In the genomic region with DNA sequence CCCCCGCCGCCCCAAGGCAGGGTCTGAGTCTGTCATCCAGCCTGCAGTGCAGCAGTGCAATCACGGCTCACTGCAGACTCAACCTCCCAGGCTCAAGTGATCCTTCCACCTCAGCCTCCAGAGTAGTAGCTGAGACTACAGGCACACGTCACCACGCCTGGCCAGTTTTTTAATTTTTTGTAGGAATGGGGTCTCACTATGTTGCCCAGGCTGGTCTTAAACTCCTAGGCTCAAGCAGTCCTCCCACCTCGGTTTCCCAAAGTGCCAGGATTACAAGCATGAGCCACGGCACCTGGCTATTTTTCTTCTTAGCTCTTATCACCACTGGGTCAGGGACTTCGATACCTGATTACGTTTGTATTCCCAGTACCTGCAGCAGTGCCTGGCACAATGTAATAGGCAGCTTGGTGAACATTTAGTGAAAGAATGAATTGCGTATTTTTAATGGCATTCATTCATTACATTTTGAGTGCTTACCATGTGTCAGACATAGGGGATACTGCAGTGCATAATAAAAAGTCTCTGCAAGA, we compare ENCODE assay signal across 18 cellular contexts. TPM values are rescaled to one million over a fixed set of nuclear protein-coding genes. Genes with fewer than 3 reads are reported as not detected.
DNase-seq lines count a peak whose midpoint lies in the region; ATAC-seq and TF ChIP-seq lines count a peak whose summit lies in the region.
"Had no signal": no experiment of that assay in that cellular context is flagged by ENCODE, and none has a peak within 500 bp of the region (broad histone marks: within the 10 kb centered on the region; RNA-seq: fewer than 3 reads in every experiment).

No MANE protein-coding gene starts in this region.

- no peak for ATAC-seq in CD8-positive, alpha-beta T cell
- no peak for ATAC-seq in activated CD8-positive, alpha-beta T cell treated with anti-CD3 and anti-CD28 coated beads, Interleukin-2, amount 10 ng/mL, durations not matched to agents 7 days and 5 days
- ATAC-seq in naive B cell (ENCODE audit: low read depth in 2 of 2), result no peak
- ATAC-seq in GM21390 (IDR thresholded peaks at IDR 0.05; ENCODE audit: unreplicated experiment), result no peak
- ATAC-seq: activated CD4-positive, CD25-positive, alpha-beta regulatory T cell treated with anti-CD3 and anti-CD28 coated beads, Interleukin-2, amount 50 U/mL, for 24 hours; PC-3 had no signal

- in situ Hi-C loops in HAP-1 (cut with MboI; ENCODE audit: low sequenced_read_pairs), result no loop called here

- CTCF ChIA-PET in CD8-positive, alpha-beta T cell (lab: Charles Lee), result no interaction called here
- CTCF ChIA-PET in activated CD8-positive, alpha-beta T cell treated with anti-CD3 and anti-CD28 coated beads, Interleukin-2, amount 10 ng/mL, durations not matched to agents 7 days and 5 days (lab: Charles Lee), result interaction anchor here (1.0 kb wide), 1 partner anchor 11 kb away, joined by 3 read pairs; no protein-coding TSS in a partner anchor

- H3K36me3 Mint-ChIP-seq in CD8-positive, alpha-beta T cell, result peaks cover 8% of the 10 kb centered on the region
- peaks cover 13% of the 10 kb centered on the region for H3K36me3 Mint-ChIP-seq in activated CD8-positive, alpha-beta T cell treated with anti-CD3 and anti-CD28 coated beads, Interleukin-2, amount 10 ng/mL, durations not matched to agents 7 days and 5 days (ENCODE audit: low read depth)
- H3K36me3 Mint-ChIP-seq in naive B cell, result no peaks in the 10 kb centered on the region

- H3K4me1 Mint-ChIP-seq in CD8-positive, alpha-beta T cell (ENCODE audit: low read depth), result peaks cover 80% of the 10 kb centered on the region
- peaks cover 76% of the 10 kb centered on the region for H3K4me1 Mint-ChIP-seq in activated CD8-positive, alpha-beta T cell treated with anti-CD3 and anti-CD28 coated beads, Interleukin-2, amount 10 ng/mL, durations not matched to agents 7 days and 5 days (ENCODE audit: low read depth)
- H3K4me1 Mint-ChIP-seq in naive B cell, result peaks cover 58 to 87% (median 74%) of the 10 kb centered on the region in 3 donors

- peaks cover 0 to 37% (median 17%) of the 10 kb centered on the region in 11 experiments; a peak in 12 of 22 replicates for H3K36me3 ChIP-seq in BLaER1 treated with 17β-estradiol and CSF1 and Interleukin-3, amounts not matched to agents 10 nM and 100 nM
- no peaks in the 10 kb centered on the region for H3K36me3 ChIP-seq in CD8-positive, alpha-beta T cell (ENCODE audit: insufficient read depth, low read length)
- peaks cover 19% of the 10 kb centered on the region for H3K36me3 ChIP-seq in HAP-1 (replicated peaks)
- H3K36me3 ChIP-seq: SJCRH30, tibial nerve had no signal

- H4K20me1 ChIP-seq in BLaER1 treated with 17β-estradiol and CSF1 and Interleukin-3, amounts not matched to agents 10 nM and 100 nM, result peaks cover 100% of the 10 kb centered on the region in 11 experiments

- H3K27ac ChIP-seq in BLaER1 treated with 17β-estradiol and CSF1 and Interleukin-3, amounts not matched to agents 10 nM and 100 nM, result no peak overlapping the region
- no peak overlapping the region for H3K27ac ChIP-seq in CD8-positive, alpha-beta T cell (ENCODE audit: low read depth, low read length)
- H3K27ac ChIP-seq: SJCRH30, tibial nerve had no signal

- no peaks in the 10 kb centered on the region for H3K27me3 Mint-ChIP-seq in CD8-positive, alpha-beta T cell (ENCODE audit: low read depth)
- H3K27me3 Mint-ChIP-seq in activated CD8-positive, alpha-beta T cell treated with anti-CD3 and anti-CD28 coated beads, Interleukin-2, amount 10 ng/mL, durations not matched to agents 7 days and 5 days (ENCODE audit: low read depth), result no peaks in the 10 kb centered on the region
- no peaks in the 10 kb centered on the region for H3K27me3 Mint-ChIP-seq in naive B cell
- H3K27me3 Mint-ChIP-seq: progenitor cell of endocrine pancreas had no signal

- no peak overlapping the region for H3K4me3 Mint-ChIP-seq in CD8-positive, alpha-beta T cell
- H3K4me3 Mint-ChIP-seq in activated CD8-positive, alpha-beta T cell treated with anti-CD3 and anti-CD28 coated beads, Interleukin-2, amount 10 ng/mL, durations not matched to agents 7 days and 5 days, result no peak overlapping the region
- peak overlapping the region in 3 of 8 donors; percentile 0 to 23 (median 18) for H3K4me3 Mint-ChIP-seq in naive B cell

- peak overlapping the region; percentile 25 for H3K27ac Mint-ChIP-seq in CD8-positive, alpha-beta T cell
- peak overlapping the region; percentile 1 for H3K27ac Mint-ChIP-seq in activated CD8-positive, alpha-beta T cell treated with anti-CD3 and anti-CD28 coated beads, Interleukin-2, amount 10 ng/mL, durations not matched to agents 7 days and 5 days
- peak overlapping the region in 5 of 6 donors; percentile 17 to 81 (median 31) for H3K27ac Mint-ChIP-seq in naive B cell

- no peak overlapping the region for H3K4me3 ChIP-seq in BLaER1 treated with 17β-estradiol and CSF1 and Interleukin-3, amounts not matched to agents 10 nM and 100 nM
- H3K4me3 ChIP-seq in CD8-positive, alpha-beta T cell (ENCODE audit: low read depth, low read length), result no peak overlapping the region
- H3K4me3 ChIP-seq in HAP-1, result no peak overlapping the region
- H3K4me3 ChIP-seq: SJCRH30, tibial nerve had no signal

- POLR2A ChIA-PET in CD8-positive, alpha-beta T cell (lab: Charles Lee), result no interaction called here
- POLR2A ChIA-PET in activated CD8-positive, alpha-beta T cell treated with anti-CD3 and anti-CD28 coated beads, Interleukin-2, amount 10 ng/mL, durations not matched to agents 7 days and 5 days (lab: Charles Lee), result no interaction called here

- TF ChIP-seq CTCF in CD8-positive, alpha-beta T cell (IDR thresholded peaks at IDR 0.05), result no peak

- intact Hi-C loops in CD8-positive, alpha-beta T cell (cut with DNase I, micrococcal nuclease), result no loop called here

- H3K9ac ChIP-seq in BLaER1 treated with 17β-estradiol and CSF1 and Interleukin-3, amounts not matched to agents 10 nM and 100 nM, result no peak overlapping the region

- peaks cover 70 to 98% (median 84%) of the 10 kb centered on the region in 10 experiments for H3K4me1 ChIP-seq in BLaER1 treated with 17β-estradiol and CSF1 and Interleukin-3, amounts not matched to agents 10 nM and 100 nM
- H3K4me1 ChIP-seq in CD8-positive, alpha-beta T cell (ENCODE audit: insufficient read depth, low read length), result peaks cover 77% of the 10 kb centered on the region
- peaks cover 7% of the 10 kb centered on the region for H3K4me1 ChIP-seq in HAP-1

- no peaks in the 10 kb centered on the region for H3K27me3 ChIP-seq in BLaER1 treated with 17β-estradiol and CSF1 and Interleukin-3, amounts not matched to agents 10 nM and 100 nM
- no peaks in the 10 kb centered on the region for H3K27me3 ChIP-seq in CD8-positive, alpha-beta T cell (ENCODE audit: insufficient read depth, low read length)
- no peaks in the 10 kb centered on the region for H3K27me3 ChIP-seq in HAP-1 (ENCODE audit: low read depth)
- H3K27me3 ChIP-seq: SJCRH30, tibial nerve had no signal

- no peak for DNase-seq in CD8-positive, alpha-beta T cell
- no peak for DNase-seq in activated CD8-positive, alpha-beta T cell treated with anti-CD3 and anti-CD28 coated beads, Interleukin-2, amount 10 ng/mL, durations not matched to agents 7 days and 5 days
- DNase-seq in naive B cell (no peak), HAP-1 (ENCODE audit: low spot score in 2 of 2) (no peak), hepatic stellate cell (ENCODE audit: low spot score) (no peak)
- DNase-seq: AML-193, dermis blood vessel endothelial cell, erythroblast, NCI-H2029 treated with DMSO at 0.1 percent for 48 hours, NCI-H524, PC-3, SJCRH30, T-helper 9 cell had no signal

- no peaks in the 10 kb centered on the region for H3K9me3 Mint-ChIP-seq in CD8-positive, alpha-beta T cell
- no peaks in the 10 kb centered on the region for H3K9me3 Mint-ChIP-seq in activated CD8-positive, alpha-beta T cell treated with anti-CD3 and anti-CD28 coated beads, Interleukin-2, amount 10 ng/mL, durations not matched to agents 7 days and 5 days (ENCODE audit: insufficient read depth)
- no peaks in the 10 kb centered on the region for H3K9me3 Mint-ChIP-seq in naive B cell

- peak overlapping the region; percentile 24 to 77 (median 58) for H3K4me2 ChIP-seq in BLaER1 treated with 17β-estradiol and CSF1 and Interleukin-3, amounts not matched to agents 10 nM and 100 nM

- H3K9me3 ChIP-seq in BLaER1 treated with 17β-estradiol and CSF1 and Interleukin-3, amounts not matched to agents 10 nM and 100 nM (replicated peaks in 1 of 11), result no peaks in the 10 kb centered on the region
- no peaks in the 10 kb centered on the region for H3K9me3 ChIP-seq in CD8-positive, alpha-beta T cell (ENCODE audit: low read length)
- H3K9me3 ChIP-seq in HAP-1, result no peaks in the 10 kb centered on the region
- H3K9me3 ChIP-seq: SJCRH30, tibial nerve had no signal

RNA-seq across cellular contexts. Expression of a gene that starts 10.3 kb away (rescaled TPM):
- total RNA-seq in CD8-positive, alpha-beta T cell, result 10 to 100 TPM; 70.4 to 80.5 TPM
- total RNA-seq in activated CD8-positive, alpha-beta T cell treated with anti-CD3 and anti-CD28 coated beads, Interleukin-2, amount 10 ng/mL, durations not matched to agents 7 days and 5 days, result 100 to 1,000 TPM; 201 to 208 TPM
- 10 to 100 TPM in 4 of 6 donors, 1 to 10 TPM in 2; 4.3 to 22.7 (median 11.1) TPM for polyA plus RNA-seq in naive B cell (ENCODE audit: low read depth in 6 of 6)
